12 cellular contexts compared by ENCODE assay signal in genomic region chr1:59446257-59446901, GRCh38.
DNase-seq lines count a peak whose midpoint lies in the region; ATAC-seq and TF ChIP-seq lines count a peak whose summit lies in the region.
"Had no signal": no experiment of that assay in that cellular context is flagged by ENCODE, and none has a peak within 500 bp of the region (broad histone marks: within the 10 kb centered on the region; RNA-seq: fewer than 3 reads in every experiment).

No MANE protein-coding gene starts in this region.

- TF ChIP-seq CTCF in colonic mucosa (IDR thresholded peaks at IDR 0.05): no peak

- ATAC-seq in Right ventricle myocardium superior (ENCODE audit: poor library complexity) (peak; percentile 84), GM18907 (IDR thresholded peaks at IDR 0.05; ENCODE audit: unreplicated experiment) (no peak)
- ATAC-seq: naive thymus-derived CD8-positive, alpha-beta T cell; stimulated activated naive B cell treated with anti-CD40 and anti-IgM and Interleukin-4, amounts not matched to agents 10 μg/mL and 1 μg/mL and 100 μg/mL, for 72 hours had no signal

- DNase-seq in EH (ENCODE audit: low read depth) (peak; percentile 86), SK-N-MC (ENCODE audit: low read depth, low spot score) (no peak), Right ventricle myocardium superior (no peak), renal cortical epithelial cell (ENCODE audit: low read depth) (peak; percentile 53), DMS153 treated with DMSO at 0.1 percent for 48 hours (lab: John Stamatoyannopoulos, UW; ENCODE audit: unreplicated experiment) (no peak), SW 1271 (lab: John Stamatoyannopoulos, UW) (no peak), colonic mucosa (no peak)
- DNase-seq: DMS79 treated with DMSO at 0.1 percent for 48 hours; naive thymus-derived CD8-positive, alpha-beta T cell; NCI-H69; stimulated activated naive B cell treated with anti-CD40 and anti-IgM and Interleukin-4, amounts not matched to agents 10 μg/mL and 1 μg/mL and 100 μg/mL, for 72 hours had no signal

- H3K9ac ChIP-seq in SK-N-MC (ENCODE audit: insufficient read length) (no peak overlapping the region), colonic mucosa (ENCODE audit: low read depth in 2 of 2, low read length in 2 of 2) (no peak overlapping the region)

- no peaks in the 10 kb centered on the region for H3K27me3 ChIP-seq in colonic mucosa

- no peaks in the 10 kb centered on the region for H3K4me1 ChIP-seq in colonic mucosa

- intact Hi-C loops in Right ventricle myocardium superior (cut with DNase I): no loop called here
- intact Hi-C loops in colonic mucosa (cut with DNase I): no loop called here

- H3K4me3 ChIP-seq in SK-N-MC: no peak overlapping the region
- no peak overlapping the region for H3K4me3 ChIP-seq in colonic mucosa

- H3K27ac ChIP-seq in SK-N-MC (peak overlapping the region; percentile 40; the same call in 1 of the 2 replicates), colonic mucosa (no peak overlapping the region)

- no peaks in the 10 kb centered on the region for H3K36me3 ChIP-seq in SK-N-MC (ENCODE audit: insufficient read depth, low read length)
- no peaks in the 10 kb centered on the region for H3K36me3 ChIP-seq in colonic mucosa

- H3K9me3 ChIP-seq in SK-N-MC (ENCODE audit: low read depth, low read length) (no peaks in the 10 kb centered on the region), colonic mucosa (no peaks in the 10 kb centered on the region)

Comparison
In these comparisons a context has a peak if more than half of its experiments do, and no peak if none do; other contexts are left out.
1. DNase-seq: peak in EH (single experiment) and renal cortical epithelial cell (single experiment); none in SK-N-MC (single experiment), Right ventricle myocardium superior (single experiment), DMS153 treated with DMSO at 0.1 percent for 48 hours (single experiment), SW 1271 (0 of 2) and colonic mucosa (single experiment).